11 cellular contexts compared by ENCODE assay signal in genomic region chr18:36309436-36310391, GRCh38. TPM values are rescaled to one million over a fixed set of nuclear protein-coding genes. Genes with fewer than 3 reads are reported as not detected.
DNase-seq lines count a peak whose midpoint lies in the region; ATAC-seq and TF ChIP-seq lines count a peak whose summit lies in the region.
"Had no signal": no experiment of that assay in that cellular context is flagged by ENCODE, and none has a peak within 500 bp of the region (broad histone marks: within the 10 kb centered on the region; RNA-seq: fewer than 3 reads in every experiment).

No MANE protein-coding gene starts in this region.

- H3K27me3 ChIP-seq in SK-N-SH (ENCODE audit: insufficient read depth) (no peaks in the 10 kb centered on the region; the same call in 1 of the 2 replicates), gastrocnemius medialis (no peaks in the 10 kb centered on the region), gastroesophageal sphincter (no peaks in the 10 kb centered on the region)

- no peaks in the 10 kb centered on the region for H3K36me3 ChIP-seq in SK-N-SH (replicated peaks in 1 of 2; ENCODE audit: control insufficient read depth in 1 of 2, insufficient read depth in 2 of 2, low read length in 1 of 2)
- no peaks in the 10 kb centered on the region for H3K36me3 ChIP-seq in gastrocnemius medialis
- H3K36me3 ChIP-seq in gastroesophageal sphincter = no peaks in the 10 kb centered on the region

- 15% methylated on average over 9 of the region's 11 CpGs for WGBS in SK-N-SH (ENCODE audit: low lambda C conversion rate)
- 70 to 81% methylated on average over 2 to 3 of the region's 11 CpGs for WGBS in gastroesophageal sphincter (ENCODE audit: low coverage in 1 of 2), 2 donors

- TF ChIP-seq POLR2A in gastrocnemius medialis (IDR thresholded peaks at IDR 0.05) (no peak), gastroesophageal sphincter (IDR thresholded peaks at IDR 0.05) (no peak)

- H3K9me3 ChIP-seq in SK-N-SH = no peaks in the 10 kb centered on the region
- H3K9me3 ChIP-seq in gastrocnemius medialis = no peaks in the 10 kb centered on the region
- no peaks in the 10 kb centered on the region for H3K9me3 ChIP-seq in gastroesophageal sphincter

- in situ Hi-C loops in gastrocnemius medialis (cut with MboI; ENCODE audit: low sequenced_read_pairs in 4 of 4) = no loop called here

- H3K79me2 ChIP-seq in SK-N-SH (ENCODE audit: insufficient read depth) = no peaks in the 10 kb centered on the region
- H3K79me2 ChIP-seq: parathyroid adenoma had no signal

- no peaks in the 10 kb centered on the region for H4K20me1 ChIP-seq in SK-N-SH (ENCODE audit: insufficient read depth)

- H2AFZ ChIP-seq in SK-N-SH (ENCODE audit: low read depth) = no peak overlapping the region
- H2AFZ ChIP-seq: parathyroid adenoma had no signal

- peak overlapping the region; percentile 65 for H3K4me2 ChIP-seq in SK-N-SH

- H3K4me3 ChIP-seq in SK-N-SH (ENCODE audit: low read depth in 2 of 2, low read length in 1 of 2) (no peak overlapping the region; a peak in 1 of 4 replicates), gastrocnemius medialis (no peak overlapping the region), gastroesophageal sphincter (no peak overlapping the region)

- peak; percentile 13 for TF ChIP-seq RAD21 in SK-N-SH (IDR thresholded peaks at IDR 0.05; ENCODE audit: low read length)

- H3K27ac ChIP-seq in SK-N-SH (ENCODE audit: low read depth in 2 of 2, low read length in 1 of 2) = peak overlapping the region; percentile 92 to 93
- H3K27ac ChIP-seq in gastrocnemius medialis = peak overlapping the region; percentile 1 to 54 (median 42)
- no peak overlapping the region for H3K27ac ChIP-seq in gastroesophageal sphincter
- H3K27ac ChIP-seq: parathyroid adenoma had no signal

- intact Hi-C loops in gastrocnemius medialis (cut with DNase I; ENCODE audit: low total_unique reads) = loop anchor here (5.0 to 10.0 kb wide), 4 partner anchors 38 to 355 kb away; no protein-coding TSS in a partner anchor

- H3K4me1 ChIP-seq in SK-N-SH (ENCODE audit: control insufficient read depth in 1 of 2, insufficient read depth in 2 of 2, low read depth in 1 of 2, low read length in 1 of 2) = peaks cover 10 to 35% of the 10 kb centered on the region in 2 experiments
- peaks cover 56 to 60% of the 10 kb centered on the region in 2 donors for H3K4me1 ChIP-seq in gastrocnemius medialis
- H3K4me1 ChIP-seq in gastroesophageal sphincter = no peaks in the 10 kb centered on the region
- H3K4me1 ChIP-seq: parathyroid adenoma had no signal

- no peaks in the 10 kb centered on the region for H3K9me2 ChIP-seq in SK-N-SH

- TF ChIP-seq CTCF in SK-N-SH (IDR thresholded peaks at IDR 0.05) = no peak
- TF ChIP-seq CTCF in gastrocnemius medialis (IDR thresholded peaks at IDR 0.05 in 4 of 5, conservative IDR thresholded peaks at IDR 0.05 in 1 of 5) = no peak
- no peak for TF ChIP-seq CTCF in gastroesophageal sphincter (IDR thresholded peaks at IDR 0.05)

- DNase-seq in GM04503 (ENCODE audit: low read depth) (peak; percentile 99), SK-N-SH (peak; percentile 73), fibroblast of the conjunctiva (ENCODE audit: low read depth) (peak; percentile 59), gastrocnemius medialis (peak in 1 of 2 donors; percentile 63), COR-L47 (lab: John Stamatoyannopoulos, UW) (no peak), NCI-H748 treated with DMSO at 0.1 percent for 48 hours (lab: John Stamatoyannopoulos, UW) (no peak)
- DNase-seq in stimulated activated CD8-positive, alpha-beta memory T cell treated with anti-CD3 and anti-CD28 coated beads, Interleukin-4, amount 100 ng/mL, for 48 hours = no peak
- DNase-seq: activated T-cell treated with anti-CD3 and anti-CD28 coated beads, Interleukin-2, amount 50 U/mL, for 72 hours; H7 had no signal

- POLR2A ChIA-PET in SK-N-SH (lab: Yijun Ruan, JAX) = interaction anchor here (0.9 to 1.4 kb wide), 2 partner anchors 10 to 12 kb away, joined by 3 to 13 read pairs; partner anchors contain the start of gene FHOD3

- peak in 1 of 2 experiments; percentile 92; a peak in 3 of 4 replicates for TF ChIP-seq EP300 in SK-N-SH (IDR thresholded peaks at IDR 0.05; ENCODE audit: borderline replicate concordance in 1 of 2, low read depth in 1 of 2, low read length in 1 of 2)
- TF ChIP-seq EP300 in gastroesophageal sphincter (IDR thresholded peaks at IDR 0.05) = no peak

- ATAC-seq in gastrocnemius medialis (peak; percentile 28 to 42), gastroesophageal sphincter (no peak)
- ATAC-seq: activated T-cell treated with anti-CD3 and anti-CD28 coated beads, Interleukin-2, amount 50 U/mL, for 72 hours had no signal

- peak overlapping the region; percentile 45; the same call in 1 of the 2 replicates for H3K9ac ChIP-seq in SK-N-SH
- H3K9ac ChIP-seq: parathyroid adenoma had no signal

- peaks cover 17% of the 10 kb centered on the region for H3F3A ChIP-seq in SK-N-SH (replicated peaks; ENCODE audit: insufficient read depth)

- CTCF ChIA-PET in SK-N-SH (lab: Yijun Ruan, JAX) = interaction anchor here (0.6 to 4.2 kb wide), 9 partner anchors 12 to 506 kb away, joined by 3 to 21 read pairs (median 3); partner anchors contain the start of gene FHOD3

TF ChIP-seq in SK-N-SH, 30 proteins besides CTCF, POLR2A, EP300 and RAD21 (continues in another document):
- TF ChIP-seq POLR2AphosphoS5 (IDR thresholded peaks at IDR 0.05; ENCODE audit: low read depth, low read length) = peak; percentile 77
- no peak for TF ChIP-seq NRF1 (IDR thresholded peaks at IDR 0.05; ENCODE audit: low read depth, low read length)
- TF ChIP-seq SIN3A (IDR thresholded peaks at IDR 0.05; ENCODE audit: borderline replicate concordance, low read depth, low read length) = peak; percentile 63; the same call in 1 of the 2 replicates
- peak; percentile 86 for TF ChIP-seq PBX3 (IDR thresholded peaks at IDR 0.05)
- peak; percentile 66 for TF ChIP-seq FOXJ3 (CRISPR knock-in tag; IDR thresholded peaks at IDR 0.05)
- TF ChIP-seq TEAD4 (IDR thresholded peaks at IDR 0.05; ENCODE audit: borderline replicate concordance, insufficient read depth) = peak; percentile 87
- peak; percentile 95 for TF ChIP-seq RXRA (IDR thresholded peaks at IDR 0.05; ENCODE audit: borderline replicate concordance, low read depth)
- no peak for TF ChIP-seq USF2 (IDR thresholded peaks at IDR 0.05; ENCODE audit: borderline replicate concordance, low read depth, low read length)
- TF ChIP-seq NFIC (IDR thresholded peaks at IDR 0.05; ENCODE audit: borderline replicate concordance) = peak; percentile 83
- TF ChIP-seq SMC3 (IDR thresholded peaks at IDR 0.05; ENCODE audit: low read depth, low read length) = peak; percentile 6; the same call in 1 of the 2 replicates
- TF ChIP-seq YY1 (IDR thresholded peaks at IDR 0.05; ENCODE audit: low read depth) = no peak
- peak; percentile 82 for TF ChIP-seq ELF1 (IDR thresholded peaks at IDR 0.05)
- 0 out of 2 replicates have a peak, but pooled peaks have one; percentile 9 for TF ChIP-seq RCOR1 (IDR thresholded peaks at IDR 0.05; ENCODE audit: low read length)
- TF ChIP-seq JUND (IDR thresholded peaks at IDR 0.05) = peak; percentile 86
- peak; percentile 74; the same call in 1 of the 2 replicates for TF ChIP-seq FOXM1 (IDR thresholded peaks at IDR 0.05; ENCODE audit: low read depth)
- peak; percentile 53 for TF ChIP-seq GATA2 (CRISPR knock-in tag; IDR thresholded peaks at IDR 0.05)
- TF ChIP-seq RFX5 (IDR thresholded peaks at IDR 0.05; ENCODE audit: low read length) = no peak
- TF ChIP-seq ZBTB33 (IDR thresholded peaks at IDR 0.05; ENCODE audit: borderline replicate concordance, low read depth) = peak; percentile 70; the same call in 1 of the 2 replicates
- TF ChIP-seq GABPA (IDR thresholded peaks at IDR 0.05; ENCODE audit: low read depth) = peak; percentile 45; the same call in 1 of the 2 replicates
- TF ChIP-seq TAF1 (IDR thresholded peaks at IDR 0.05; ENCODE audit: borderline replicate concordance, low read depth, low read length) = no peak
- no peak for TF ChIP-seq EZH2phosphoT487 (IDR thresholded peaks at IDR 0.05; ENCODE audit: borderline replicate concordance, low read depth)
- TF ChIP-seq MXI1 (IDR thresholded peaks at IDR 0.05; ENCODE audit: low read depth, low read length) = peak; percentile 86

RNA-seq across cellular contexts. Expression of gene FHOD3, which starts 12.2 kb away (rescaled TPM):
- polyA plus RNA-seq in SK-N-SH (2012; rRNA removed) = 10.9 and 11.6 TPM in 2 replicates
- 9.1 and 10.5 TPM in 2 replicates for polyA plus RNA-seq in SK-N-SH (2012; cell fraction: cytosol; rRNA removed)
- polyA plus RNA-seq in SK-N-SH (2012; cell fraction: nucleus; rRNA removed) = 19.0 and 20.8 TPM in 2 replicates
- total RNA-seq in gastrocnemius medialis (10 to 100 TPM; 10.0 to 32.5 (median 17.0) TPM), gastroesophageal sphincter (10 to 100 TPM; 18.4 to 36.7 (median 30.4) TPM)

Comparison
In these comparisons a context has a peak if more than half of its experiments do, and no peak if none do; other contexts are left out.
1. DNase-seq: peak in GM04503 (single experiment), SK-N-SH (single experiment) and fibroblast of the conjunctiva (single experiment); none in stimulated activated CD8-positive, alpha-beta memory T cell treated with anti-CD3 and anti-CD28 coated beads, Interleukin-4, amount 100 ng/mL, for 48 hours (single experiment), COR-L47 (single experiment) and NCI-H748 treated with DMSO at 0.1 percent for 48 hours (single experiment).
2. H3K27ac ChIP-seq: peak in SK-N-SH (2 of 2) and gastrocnemius medialis (4 of 4); none in gastroesophageal sphincter (0 of 4).